ENCODE assay signal across 1 cellular context in the genomic region with DNA sequence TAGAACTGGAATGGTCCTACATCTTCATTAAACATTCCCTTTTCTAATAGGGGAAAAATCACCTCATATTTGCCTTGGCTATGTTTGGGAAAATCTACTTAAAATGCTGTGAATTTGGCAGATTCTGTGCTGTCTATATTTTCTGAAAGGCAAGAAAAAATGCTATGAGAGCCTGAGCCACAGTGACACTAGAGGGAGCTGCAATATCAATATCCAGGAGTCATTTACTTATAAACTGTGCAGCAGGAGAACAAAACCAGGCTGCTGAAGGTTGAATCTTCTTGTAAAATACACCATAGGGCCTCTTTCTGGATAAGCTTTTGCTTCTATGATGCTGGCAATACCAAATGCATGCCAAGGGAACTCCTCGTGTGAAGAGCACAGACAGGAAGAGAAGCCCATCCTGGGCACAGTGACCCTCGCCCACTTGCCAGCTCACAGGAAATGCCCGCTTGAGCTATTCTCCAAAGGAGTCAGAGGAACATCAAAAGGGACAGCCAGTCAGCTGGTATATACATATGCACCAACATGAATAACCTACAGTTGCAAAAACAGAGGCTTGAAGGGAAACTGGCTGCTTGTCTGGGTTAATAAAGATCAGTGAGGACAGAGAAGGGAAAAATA.
TF ChIP-seq lines count a peak whose summit lies in the region.

No MANE protein-coding gene starts in this region.

TF ChIP-seq in GM23338, 12 proteins besides CTCF, POLR2A, EP300 and RAD21:
- TF ChIP-seq ZNF462 (CRISPR knock-in tag; IDR thresholded peaks at IDR 0.05) (no peak), EZH2 (IDR thresholded peaks at IDR 0.05; ENCODE audit: low read depth, unreplicated experiment) (no peak), ZNF331 (CRISPR knock-in tag; IDR thresholded peaks at IDR 0.05; ENCODE audit: low read depth) (no peak), JUNB (IDR thresholded peaks at IDR 0.05; ENCODE audit: unreplicated experiment) (no peak), POLR2AphosphoS5 (IDR thresholded peaks at IDR 0.05; ENCODE audit: low read depth) (no peak), STAT1 (IDR thresholded peaks at IDR 0.05; ENCODE audit: unreplicated experiment) (no peak), CREB1 (CRISPR knock-in tag; IDR thresholded peaks at IDR 0.05; ENCODE audit: low read depth) (no peak), EZH2phosphoT487 (IDR thresholded peaks at IDR 0.05; ENCODE audit: unreplicated experiment) (no peak), REST (IDR thresholded peaks at IDR 0.05; ENCODE audit: unreplicated experiment) (no peak), ZNF114 (CRISPR knock-in tag; IDR thresholded peaks at IDR 0.05) (no peak), ETS1 (IDR thresholded peaks at IDR 0.05) (no peak), NANOG (IDR thresholded peaks at IDR 0.05; ENCODE audit: borderline replicate concordance) (no peak)
TF ChIP-seq in GM23338: peak in this region for 0.
